In the genomic region with DNA sequence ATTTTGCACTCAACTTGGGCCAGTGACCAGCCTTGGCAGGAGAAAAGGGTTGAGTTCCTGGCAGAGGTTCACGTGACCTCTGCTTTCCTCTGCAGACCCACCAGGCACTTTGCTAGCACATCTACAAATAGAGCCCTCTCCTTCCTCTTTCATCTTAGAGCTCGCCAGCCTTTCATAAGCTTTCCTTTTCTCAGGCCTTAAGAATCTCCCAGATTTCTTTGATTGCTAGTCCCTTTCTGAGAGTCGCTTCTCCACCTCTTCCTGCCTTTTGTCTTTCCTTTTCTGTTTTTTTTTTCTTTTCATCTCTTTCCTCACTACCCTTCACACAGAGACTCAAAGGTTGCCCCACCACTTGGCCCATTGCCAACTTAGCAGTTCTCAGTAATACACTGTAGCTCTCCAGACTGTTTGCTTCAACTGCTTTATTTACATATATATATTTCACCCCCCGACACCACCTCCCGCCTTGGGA, we compare ENCODE assay signal across 9 cellular contexts.
DNase-seq lines count a peak whose midpoint lies in the region; ATAC-seq, FAIRE-seq and TF ChIP-seq lines count a peak whose summit lies in the region.
"Had no signal": no experiment of that assay in that cellular context is flagged by ENCODE, and none has a peak within 500 bp of the region (broad histone marks: within the 10 kb centered on the region; RNA-seq: fewer than 3 reads in every experiment).

No MANE protein-coding gene starts in this region.

- no peaks in the 10 kb centered on the region for H3K4me1 ChIP-seq in GM12878 (ENCODE audit: control insufficient read depth, insufficient read depth, low read length)

- peak overlapping the region; percentile 22 for H3K27ac Mint-ChIP-seq in mesothelial cell of epicardium
- no peak overlapping the region for H3K27ac Mint-ChIP-seq in activated CD4-positive, alpha-beta memory T cell treated with anti-CD3 and anti-CD28 coated beads, Interleukin-2, amount 10 ng/mL, durations not matched to agents 7 days and 5 days

- in situ Hi-C loops in GM12878 (cut with MboI), result no loop called here

- no peaks in the 10 kb centered on the region for H3K27me3 ChIP-seq in GM12878 (replicated peaks in 1 of 2; ENCODE audit: control insufficient read depth in 2 of 2, insufficient read depth in 2 of 2, low read length in 1 of 2)

- H3K4me3 ChIP-seq in GM12878, result no peak overlapping the region

- no peak overlapping the region for H3K4me3 Mint-ChIP-seq in mesothelial cell of epicardium
- no peak overlapping the region for H3K4me3 Mint-ChIP-seq in activated CD4-positive, alpha-beta memory T cell treated with anti-CD3 and anti-CD28 coated beads, Interleukin-2, amount 10 ng/mL, durations not matched to agents 7 days and 5 days

- SMC1A ChIA-PET in GM12878 (lab: Charles Lee; ENCODE audit: uncharacterized antibody, unreplicated experiment), result interaction anchor here (0.6 to 0.9 kb wide), 4 partner anchors 24 to 178 kb away, joined by 3 read pairs; no protein-coding TSS in a partner anchor

- TF ChIP-seq RAD21 in GM12878 (IDR thresholded peaks at IDR 0.05; ENCODE audit: insufficient read depth, low read depth, low read length), result no peak

- no peak overlapping the region for H3K27ac ChIP-seq in GM12878 (ENCODE audit: control insufficient read depth, insufficient read depth)

- H3K36me3 Mint-ChIP-seq in mesothelial cell of epicardium, result peaks cover 6% of the 10 kb centered on the region
- H3K36me3 Mint-ChIP-seq in activated CD4-positive, alpha-beta memory T cell treated with anti-CD3 and anti-CD28 coated beads, Interleukin-2, amount 10 ng/mL, durations not matched to agents 7 days and 5 days (ENCODE audit: low read depth), result no peaks in the 10 kb centered on the region

- BruUV-seq in GM12878 (replicated peaks; lab: Mats Ljungman, UMichigan), result no TSS peak

- peaks cover 12% of the 10 kb centered on the region for H3K4me1 Mint-ChIP-seq in mesothelial cell of epicardium
- H3K4me1 Mint-ChIP-seq in activated CD4-positive, alpha-beta memory T cell treated with anti-CD3 and anti-CD28 coated beads, Interleukin-2, amount 10 ng/mL, durations not matched to agents 7 days and 5 days, result no peaks in the 10 kb centered on the region

- no peak overlapping the region for H3K4me2 ChIP-seq in GM12878 (ENCODE audit: control insufficient read depth, insufficient read depth)

- TF ChIP-seq EP300 in GM12878 (IDR thresholded peaks at IDR 0.05; ENCODE audit: borderline replicate concordance in 1 of 2, control insufficient read depth in 1 of 2, low read depth in 2 of 2, low read length in 2 of 2), result no peak

- no peaks in the 10 kb centered on the region for H4K20me1 ChIP-seq in GM12878 (ENCODE audit: control insufficient read depth, insufficient read depth)

- H3K27me3 Mint-ChIP-seq in mesothelial cell of epicardium (ENCODE audit: low read depth), result no peaks in the 10 kb centered on the region
- no peaks in the 10 kb centered on the region for H3K27me3 Mint-ChIP-seq in activated CD4-positive, alpha-beta memory T cell treated with anti-CD3 and anti-CD28 coated beads, Interleukin-2, amount 10 ng/mL, durations not matched to agents 7 days and 5 days

- no peak for TF ChIP-seq POLR2A in GM12878 (IDR thresholded peaks at IDR 0.05; ENCODE audit: low read depth, low read length)

- H2AFZ ChIP-seq in GM12878 (ENCODE audit: control insufficient read depth, low read depth, low read length), result no peak overlapping the region

- WGBS in GM12878 (ENCODE audit: insufficient coverage, insufficient replicate concordance, low lambda C conversion rate, missing lambda C conversion rate), result 2% methylated on average over 5 of the region's 5 CpGs

- DNase-seq in DMS53 (lab: John Stamatoyannopoulos, UW) (peak; percentile 33), NCI-H1417 (lab: John Stamatoyannopoulos, UW) (peak in 2 of 3 experiments; percentile 72 to 88), GM12878 (ENCODE audit: low read depth, low spot score) (no peak), mesothelial cell of epicardium (ENCODE audit: low spot score in 2 of 2, unreplicated experiment in 2 of 2) (no peak), mucosa of gallbladder (ENCODE audit: low spot score) (no peak)
- no peak for DNase-seq in activated CD4-positive, alpha-beta memory T cell treated with anti-CD3 and anti-CD28 coated beads, Interleukin-2, amount 10 ng/mL, durations not matched to agents 7 days and 5 days
- DNase-seq: activated gamma-delta T cell had no signal

- RAD21 ChIA-PET in GM12878 (lab: Charles Lee; ENCODE audit: unreplicated experiment), result interaction anchor here (1.2 kb wide), 1 partner anchor 18 kb away, joined by 3 read pairs; no protein-coding TSS in a partner anchor

- H3K36me3 ChIP-seq in GM12878 (ENCODE audit: control insufficient read depth in 2 of 2, insufficient read depth in 2 of 2, low read length in 1 of 2), result no peaks in the 10 kb centered on the region

- POLR2A ChIA-PET in GM12878 (lab: Charles Lee), result interaction anchor here (0.7 kb wide), 1 partner anchor 1079 kb away, joined by 3 read pairs; no protein-coding TSS in a partner anchor
- POLR2A ChIA-PET in activated CD4-positive, alpha-beta memory T cell treated with anti-CD3 and anti-CD28 coated beads, Interleukin-2, amount 10 ng/mL, durations not matched to agents 7 days and 5 days (lab: Charles Lee), result no interaction called here

- H3K9me3 Mint-ChIP-seq in mesothelial cell of epicardium, result peaks cover 15% of the 10 kb centered on the region
- H3K9me3 Mint-ChIP-seq in activated CD4-positive, alpha-beta memory T cell treated with anti-CD3 and anti-CD28 coated beads, Interleukin-2, amount 10 ng/mL, durations not matched to agents 7 days and 5 days, result peaks cover 3% of the 10 kb centered on the region

- no peaks in the 10 kb centered on the region for H3K79me2 ChIP-seq in GM12878 (ENCODE audit: control insufficient read depth, insufficient read depth, low read length)

- H3K9me3 ChIP-seq in GM12878 (replicated peaks; ENCODE audit: control insufficient read depth, insufficient read depth, low read length), result no peaks in the 10 kb centered on the region

- CTCF ChIA-PET in GM12878 (lab: Yijun Ruan, JAX), result interaction anchor here (0.6 kb wide), 1 partner anchor 59 kb away, joined by 3 read pairs; no protein-coding TSS in a partner anchor
- CTCF ChIA-PET in activated CD4-positive, alpha-beta memory T cell treated with anti-CD3 and anti-CD28 coated beads, Interleukin-2, amount 10 ng/mL, durations not matched to agents 7 days and 5 days (lab: Charles Lee), result no interaction called here

- H3K9ac ChIP-seq in GM12878 (ENCODE audit: control insufficient read depth, insufficient read depth, low read length), result no peak overlapping the region

- no peak for FAIRE-seq in GM12878 (lab: Jason Lieb, UNC)

- intact Hi-C loops in GM12878 (cut with micrococcal nuclease; ENCODE audit: unreplicated experiment), result no loop called here

- TF ChIP-seq CTCF in GM12878 (IDR thresholded peaks at IDR 0.05 in 2 of 3, conservative IDR thresholded peaks at IDR 0.05 in 1 of 3; ENCODE audit: control insufficient read depth in 2 of 3, extremely low read depth in 1 of 3, insufficient read depth in 1 of 3, low read depth in 3 of 3, low read length in 3 of 3), result no peak
- no peak for TF ChIP-seq CTCF in mesothelial cell of epicardium (IDR thresholded peaks at IDR 0.05; ENCODE audit: unreplicated experiment)

- ATAC-seq in GM12878, result peak; percentile 54
- ATAC-seq in GM18861 (IDR thresholded peaks at IDR 0.05; ENCODE audit: unreplicated experiment), result no peak
- ATAC-seq in GM19324 (IDR thresholded peaks at IDR 0.05; ENCODE audit: low FRiP score, unreplicated experiment), result no peak

TF ChIP-seq in GM12878, 131 proteins besides CTCF, POLR2A, EP300 and RAD21 (continues in another document):
- TF ChIP-seq SMC3 (IDR thresholded peaks at IDR 0.05; ENCODE audit: borderline replicate concordance, low read length) (no peak), POLR2AphosphoS5 (IDR thresholded peaks at IDR 0.05; ENCODE audit: low read length) (no peak), CHD1 (IDR thresholded peaks at IDR 0.05; ENCODE audit: low read depth, low read length) (no peak), TBL1XR1 (IDR thresholded peaks at IDR 0.05; ENCODE audit: low read depth, low read length) (no peak), HDGF (IDR thresholded peaks at IDR 0.05) (no peak)
- TF ChIP-seq, protein P1, sequence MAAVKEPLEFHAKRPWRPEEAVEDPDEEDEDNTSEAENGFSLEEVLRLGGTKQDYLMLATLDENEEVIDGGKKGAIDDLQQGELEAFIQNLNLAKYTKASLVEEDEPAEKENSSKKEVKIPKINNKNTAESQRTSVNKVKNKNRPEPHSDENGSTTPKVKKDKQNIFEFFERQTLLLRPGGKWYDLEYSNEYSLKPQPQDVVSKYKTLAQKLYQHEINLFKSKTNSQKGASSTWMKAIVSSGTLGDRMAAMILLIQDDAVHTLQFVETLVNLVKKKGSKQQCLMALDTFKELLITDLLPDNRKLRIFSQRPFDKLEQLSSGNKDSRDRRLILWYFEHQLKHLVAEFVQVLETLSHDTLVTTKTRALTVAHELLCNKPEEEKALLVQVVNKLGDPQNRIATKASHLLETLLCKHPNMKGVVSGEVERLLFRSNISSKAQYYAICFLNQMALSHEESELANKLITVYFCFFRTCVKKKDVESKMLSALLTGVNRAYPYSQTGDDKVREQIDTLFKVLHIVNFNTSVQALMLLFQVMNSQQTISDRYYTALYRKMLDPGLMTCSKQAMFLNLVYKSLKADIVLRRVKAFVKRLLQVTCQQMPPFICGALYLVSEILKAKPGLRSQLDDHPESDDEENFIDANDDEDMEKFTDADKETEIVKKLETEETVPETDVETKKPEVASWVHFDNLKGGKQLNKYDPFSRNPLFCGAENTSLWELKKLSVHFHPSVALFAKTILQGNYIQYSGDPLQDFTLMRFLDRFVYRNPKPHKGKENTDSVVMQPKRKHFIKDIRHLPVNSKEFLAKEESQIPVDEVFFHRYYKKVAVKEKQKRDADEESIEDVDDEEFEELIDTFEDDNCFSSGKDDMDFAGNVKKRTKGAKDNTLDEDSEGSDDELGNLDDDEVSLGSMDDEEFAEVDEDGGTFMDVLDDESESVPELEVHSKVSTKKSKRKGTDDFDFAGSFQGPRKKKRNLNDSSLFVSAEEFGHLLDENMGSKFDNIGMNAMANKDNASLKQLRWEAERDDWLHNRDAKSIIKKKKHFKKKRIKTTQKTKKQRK (IDR thresholded peaks at IDR 0.05; ENCODE audit: low read depth, low read length), result no peak
- TF ChIP-seq, protein P2, sequence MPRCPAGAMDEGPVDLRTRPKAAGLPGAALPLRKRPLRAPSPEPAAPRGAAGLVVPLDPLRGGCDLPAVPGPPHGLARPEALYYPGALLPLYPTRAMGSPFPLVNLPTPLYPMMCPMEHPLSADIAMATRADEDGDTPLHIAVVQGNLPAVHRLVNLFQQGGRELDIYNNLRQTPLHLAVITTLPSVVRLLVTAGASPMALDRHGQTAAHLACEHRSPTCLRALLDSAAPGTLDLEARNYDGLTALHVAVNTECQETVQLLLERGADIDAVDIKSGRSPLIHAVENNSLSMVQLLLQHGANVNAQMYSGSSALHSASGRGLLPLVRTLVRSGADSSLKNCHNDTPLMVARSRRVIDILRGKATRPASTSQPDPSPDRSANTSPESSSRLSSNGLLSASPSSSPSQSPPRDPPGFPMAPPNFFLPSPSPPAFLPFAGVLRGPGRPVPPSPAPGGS (IDR thresholded peaks at IDR 0.05; ENCODE audit: borderline replicate concordance, insufficient read depth, low read depth, low read length, poor library complexity, severe bottlenecking), result no peak

Comparison
In these comparisons a context has a peak if more than half of its experiments do, and no peak if none do; other contexts are left out.
1. DNase-seq: peak in DMS53 (single experiment) and NCI-H1417 (2 of 3); none in GM12878 (single experiment), mesothelial cell of epicardium (0 of 2), activated CD4-positive, alpha-beta memory T cell treated with anti-CD3 and anti-CD28 coated beads, Interleukin-2, amount 10 ng/mL, durations not matched to agents 7 days and 5 days (single experiment) and mucosa of gallbladder (single experiment).